ENCODE assay signal across 7 cellular contexts in genomic region chr16:15076161-15076560, GRCh38. TPM values are rescaled to one million over a fixed set of nuclear protein-coding genes. Genes with fewer than 3 reads are reported as not detected.
DNase-seq lines count a peak whose midpoint lies in the region; ATAC-seq, FAIRE-seq and TF ChIP-seq lines count a peak whose summit lies in the region.
"Not testable (repeated sequence)": the region's sequence is repeated elsewhere in the genome, so short reads cannot be mapped to it uniquely, and the experiment has no call there.

No MANE protein-coding gene starts in this region.

- not testable (repeated sequence) for H3K4me3 ChIP-seq in GM12878, left lung

- in situ Hi-C loops in GM12878 (cut with MboI): loop anchor here (25.0 kb wide), 1 partner anchor 439 kb away; the partner anchor contains the start of genes BFAR and PARN

- not testable (repeated sequence) for H3K4me1 ChIP-seq in GM12878 (ENCODE audit: control insufficient read depth, insufficient read depth, low read length); left lung

- not testable (repeated sequence) for H3K79me2 ChIP-seq in GM12878 (ENCODE audit: control insufficient read depth, insufficient read depth, low read length)

- not testable (repeated sequence) for TF ChIP-seq POLR2A in GM12878 (IDR thresholded peaks at IDR 0.05; ENCODE audit: low read depth, low read length)

- H3K36me3 Mint-ChIP-seq in IgD-negative memory B cell: not testable (repeated sequence)
- peaks cover 60% of the 10 kb centered on the region for H3K36me3 Mint-ChIP-seq in activated CD4-positive, alpha-beta T cell treated with anti-CD3 and anti-CD28 coated beads for 36 hours (ENCODE audit: low read depth)
- peaks cover 55% of the 10 kb centered on the region for H3K36me3 Mint-ChIP-seq in activated CD8-positive, alpha-beta memory T cell treated with anti-CD3 and anti-CD28 coated beads, Interleukin-2, amount 10 ng/mL, durations not matched to agents 7 days and 5 days
- peaks cover 83% of the 10 kb centered on the region for H3K36me3 Mint-ChIP-seq in activated T-helper 2 cell treated with anti-CD3 and anti-CD28 coated beads, Interferon-gamma antibody, Interleukin-2, Interleukin-4, amounts not matched to agents 10 μg/mL and 5 μg/mL and 100 μg/mL, durations not matched to agents 14 hours and 24 hours and 36 hours (ENCODE audit: low read depth)
- H3K36me3 Mint-ChIP-seq in stimulated activated naive B cell treated with anti-CD40 and anti-IgM and Interleukin-4, amounts not matched to agents 10 μg/mL and 1 μg/mL and 100 μg/mL, for 72 hours: peaks cover 40 to 50% of the 10 kb centered on the region in 2 donors

- TF ChIP-seq CTCF in GM12878 (IDR thresholded peaks at IDR 0.05 in 2 of 3, conservative IDR thresholded peaks at IDR 0.05 in 1 of 3; ENCODE audit: control insufficient read depth in 2 of 3, extremely low read depth in 1 of 3, insufficient read depth in 1 of 3, low read depth in 3 of 3, low read length in 3 of 3); left lung (IDR thresholded peaks at IDR 0.05): not testable (repeated sequence)

- TF ChIP-seq EP300 in GM12878 (IDR thresholded peaks at IDR 0.05; ENCODE audit: borderline replicate concordance in 1 of 2, control insufficient read depth in 1 of 2, low read depth in 2 of 2, low read length in 2 of 2): not testable (repeated sequence)

- not testable (repeated sequence) for TF ChIP-seq RAD21 in GM12878 (IDR thresholded peaks at IDR 0.05; ENCODE audit: insufficient read depth, low read depth, low read length)

- not testable (repeated sequence) for H3K4me1 Mint-ChIP-seq in IgD-negative memory B cell; activated CD4-positive, alpha-beta T cell treated with anti-CD3 and anti-CD28 coated beads for 36 hours; activated T-helper 2 cell treated with anti-CD3 and anti-CD28 coated beads, Interferon-gamma antibody, Interleukin-2, Interleukin-4, amounts not matched to agents 10 μg/mL and 5 μg/mL and 100 μg/mL, durations not matched to agents 14 hours and 24 hours and 36 hours (ENCODE audit: low read depth); stimulated activated naive B cell treated with anti-CD40 and anti-IgM and Interleukin-4, amounts not matched to agents 10 μg/mL and 1 μg/mL and 100 μg/mL, for 72 hours
- H3K4me1 Mint-ChIP-seq in activated CD8-positive, alpha-beta memory T cell treated with anti-CD3 and anti-CD28 coated beads, Interleukin-2, amount 10 ng/mL, durations not matched to agents 7 days and 5 days: peaks cover 12% of the 10 kb centered on the region

- CTCF ChIA-PET in activated CD4-positive, alpha-beta T cell treated with anti-CD3 and anti-CD28 coated beads for 36 hours (lab: Charles Lee); activated CD8-positive, alpha-beta memory T cell treated with anti-CD3 and anti-CD28 coated beads, Interleukin-2, amount 10 ng/mL, durations not matched to agents 7 days and 5 days (lab: Charles Lee): not testable (repeated sequence)
- CTCF ChIA-PET in GM12878 (lab: Yijun Ruan, JAX): interaction anchor here (0.8 kb wide), 1 partner anchor 19 kb away, joined by 3 read pairs; no protein-coding TSS in a partner anchor

- H3K9me3 ChIP-seq in GM12878 (replicated peaks; ENCODE audit: control insufficient read depth, insufficient read depth, low read length); left lung: not testable (repeated sequence)

- H3K4me2 ChIP-seq in GM12878 (ENCODE audit: control insufficient read depth, insufficient read depth): not testable (repeated sequence)

- intact Hi-C loops in activated CD4-positive, alpha-beta T cell treated with anti-CD3 and anti-CD28 coated beads for 36 hours (cut with DNase I, micrococcal nuclease): loop anchor here in 1 of 2 experiments (10.0 kb wide), 1 partner anchor 61 kb away; no protein-coding TSS in a partner anchor
- intact Hi-C loops in activated T-helper 2 cell treated with anti-CD3 and anti-CD28 coated beads, Interferon-gamma antibody, Interleukin-2, Interleukin-4, amounts not matched to agents 10 μg/mL and 5 μg/mL and 100 μg/mL, durations not matched to agents 14 hours and 24 hours and 36 hours (cut with micrococcal nuclease); GM12878 (cut with micrococcal nuclease; ENCODE audit: unreplicated experiment); left lung (cut with DNase I): not testable (repeated sequence)

- H3K27ac ChIP-seq in GM12878 (ENCODE audit: control insufficient read depth, insufficient read depth); left lung: not testable (repeated sequence)

- not testable (repeated sequence) for H4K20me1 ChIP-seq in GM12878 (ENCODE audit: control insufficient read depth, insufficient read depth)

- not testable (repeated sequence) for H3K27me3 ChIP-seq in GM12878 (replicated peaks in 1 of 2; ENCODE audit: control insufficient read depth in 2 of 2, insufficient read depth in 2 of 2, low read length in 1 of 2); left lung

- DNase-seq in activated CD4-positive, alpha-beta T cell treated with anti-CD3 and anti-CD28 coated beads for 36 hours; activated CD8-positive, alpha-beta memory T cell treated with anti-CD3 and anti-CD28 coated beads, Interleukin-2, amount 10 ng/mL, durations not matched to agents 7 days and 5 days; activated T-helper 2 cell treated with anti-CD3 and anti-CD28 coated beads, Interferon-gamma antibody, Interleukin-2, Interleukin-4, amounts not matched to agents 10 μg/mL and 5 μg/mL and 100 μg/mL, durations not matched to agents 14 hours and 24 hours and 36 hours (ENCODE audit: low spot score); GM12878 (ENCODE audit: low read depth, low spot score); left lung; stimulated activated naive B cell treated with anti-CD40 and anti-IgM and Interleukin-4, amounts not matched to agents 10 μg/mL and 1 μg/mL and 100 μg/mL, for 72 hours: not testable (repeated sequence)

- FAIRE-seq in GM12878 (lab: Jason Lieb, UNC): not testable (repeated sequence)

- SMC1A ChIA-PET in GM12878 (lab: Charles Lee; ENCODE audit: uncharacterized antibody, unreplicated experiment): not testable (repeated sequence)

- not testable (repeated sequence) for H3K27me3 Mint-ChIP-seq in IgD-negative memory B cell; activated CD4-positive, alpha-beta T cell treated with anti-CD3 and anti-CD28 coated beads for 36 hours; activated CD8-positive, alpha-beta memory T cell treated with anti-CD3 and anti-CD28 coated beads, Interleukin-2, amount 10 ng/mL, durations not matched to agents 7 days and 5 days; activated T-helper 2 cell treated with anti-CD3 and anti-CD28 coated beads, Interferon-gamma antibody, Interleukin-2, Interleukin-4, amounts not matched to agents 10 μg/mL and 5 μg/mL and 100 μg/mL, durations not matched to agents 14 hours and 24 hours and 36 hours (ENCODE audit: low read depth); stimulated activated naive B cell treated with anti-CD40 and anti-IgM and Interleukin-4, amounts not matched to agents 10 μg/mL and 1 μg/mL and 100 μg/mL, for 72 hours

- not testable (repeated sequence) for H3K9ac ChIP-seq in GM12878 (ENCODE audit: control insufficient read depth, insufficient read depth, low read length)

- RAD21 ChIA-PET in GM12878 (lab: Charles Lee; ENCODE audit: unreplicated experiment): not testable (repeated sequence)

- 10% methylated on average over 2 of the region's 2 CpGs for WGBS in GM12878 (ENCODE audit: insufficient coverage, insufficient replicate concordance, low lambda C conversion rate, missing lambda C conversion rate)

- not testable (repeated sequence) for H3K4me3 Mint-ChIP-seq in IgD-negative memory B cell; activated CD4-positive, alpha-beta T cell treated with anti-CD3 and anti-CD28 coated beads for 36 hours; activated CD8-positive, alpha-beta memory T cell treated with anti-CD3 and anti-CD28 coated beads, Interleukin-2, amount 10 ng/mL, durations not matched to agents 7 days and 5 days; activated T-helper 2 cell treated with anti-CD3 and anti-CD28 coated beads, Interferon-gamma antibody, Interleukin-2, Interleukin-4, amounts not matched to agents 10 μg/mL and 5 μg/mL and 100 μg/mL, durations not matched to agents 14 hours and 24 hours and 36 hours (ENCODE audit: low read depth); stimulated activated naive B cell treated with anti-CD40 and anti-IgM and Interleukin-4, amounts not matched to agents 10 μg/mL and 1 μg/mL and 100 μg/mL, for 72 hours

- POLR2A ChIA-PET in activated CD4-positive, alpha-beta T cell treated with anti-CD3 and anti-CD28 coated beads for 36 hours (lab: Charles Lee): interaction anchor here (0.6 kb wide), 1 partner anchor 31 kb away, joined by 4 read pairs; no protein-coding TSS in a partner anchor
- POLR2A ChIA-PET in GM12878 (lab: Charles Lee): not testable (repeated sequence)

- H3K27ac Mint-ChIP-seq in IgD-negative memory B cell: peak overlapping the region in 2 of 3 donors; percentile 23 to 59
- peak overlapping the region; percentile 55 for H3K27ac Mint-ChIP-seq in activated CD4-positive, alpha-beta T cell treated with anti-CD3 and anti-CD28 coated beads for 36 hours
- peak overlapping the region; percentile 59 for H3K27ac Mint-ChIP-seq in activated CD8-positive, alpha-beta memory T cell treated with anti-CD3 and anti-CD28 coated beads, Interleukin-2, amount 10 ng/mL, durations not matched to agents 7 days and 5 days
- H3K27ac Mint-ChIP-seq in activated T-helper 2 cell treated with anti-CD3 and anti-CD28 coated beads, Interferon-gamma antibody, Interleukin-2, Interleukin-4, amounts not matched to agents 10 μg/mL and 5 μg/mL and 100 μg/mL, durations not matched to agents 14 hours and 24 hours and 36 hours: peak overlapping the region; percentile 24
- H3K27ac Mint-ChIP-seq in stimulated activated naive B cell treated with anti-CD40 and anti-IgM and Interleukin-4, amounts not matched to agents 10 μg/mL and 1 μg/mL and 100 μg/mL, for 72 hours: peak overlapping the region; percentile 66

- not testable (repeated sequence) for BruUV-seq in GM12878 (replicated peaks; lab: Mats Ljungman, UMichigan)

- not testable (repeated sequence) for H2AFZ ChIP-seq in GM12878 (ENCODE audit: control insufficient read depth, low read depth, low read length)

- H3K36me3 ChIP-seq in GM12878 (ENCODE audit: control insufficient read depth in 2 of 2, insufficient read depth in 2 of 2, low read length in 1 of 2): not testable (repeated sequence)
- peaks cover 0 to 77% of the 10 kb centered on the region in 2 donors for H3K36me3 ChIP-seq in left lung

- peak; percentile 78 for ATAC-seq in activated CD4-positive, alpha-beta T cell treated with anti-CD3 and anti-CD28 coated beads for 36 hours
- peak; percentile 51 for ATAC-seq in activated CD8-positive, alpha-beta memory T cell treated with anti-CD3 and anti-CD28 coated beads, Interleukin-2, amount 10 ng/mL, durations not matched to agents 7 days and 5 days
- ATAC-seq in GM12878 (peak; percentile 28; the same call in 1 of the 3 replicates), left lung (peak; percentile 34)
- not testable (repeated sequence) for ATAC-seq in stimulated activated naive B cell treated with anti-CD40 and anti-IgM and Interleukin-4, amounts not matched to agents 10 μg/mL and 1 μg/mL and 100 μg/mL, for 72 hours (replicated peaks)

- not testable (repeated sequence) for H3K9me3 Mint-ChIP-seq in IgD-negative memory B cell; activated CD4-positive, alpha-beta T cell treated with anti-CD3 and anti-CD28 coated beads for 36 hours (ENCODE audit: low read depth); activated CD8-positive, alpha-beta memory T cell treated with anti-CD3 and anti-CD28 coated beads, Interleukin-2, amount 10 ng/mL, durations not matched to agents 7 days and 5 days (ENCODE audit: low read depth); activated T-helper 2 cell treated with anti-CD3 and anti-CD28 coated beads, Interferon-gamma antibody, Interleukin-2, Interleukin-4, amounts not matched to agents 10 μg/mL and 5 μg/mL and 100 μg/mL, durations not matched to agents 14 hours and 24 hours and 36 hours; stimulated activated naive B cell treated with anti-CD40 and anti-IgM and Interleukin-4, amounts not matched to agents 10 μg/mL and 1 μg/mL and 100 μg/mL, for 72 hours

RNA-seq across cellular contexts. Expression of gene RRN3, which starts 17.9 kb away (rescaled TPM):
- 26.1 TPM for polyA plus RNA-seq in IgD-negative memory B cell
- total RNA-seq in activated CD4-positive, alpha-beta T cell treated with anti-CD3 and anti-CD28 coated beads for 36 hours: 10 to 100 TPM; 27.0 to 36.1 TPM
- 10 to 100 TPM; 25.5 to 39.4 TPM for total RNA-seq in activated CD8-positive, alpha-beta memory T cell treated with anti-CD3 and anti-CD28 coated beads, Interleukin-2, amount 10 ng/mL, durations not matched to agents 7 days and 5 days
- total RNA-seq in activated T-helper 2 cell treated with anti-CD3 and anti-CD28 coated beads, Interferon-gamma antibody, Interleukin-2, Interleukin-4, amounts not matched to agents 10 μg/mL and 5 μg/mL and 100 μg/mL, durations not matched to agents 14 hours and 24 hours and 36 hours: 37.5 and 39.1 TPM in 2 replicates
- total RNA-seq in GM12878 (2013; cell fraction: nucleolus; rRNA removed): 51.7 and 57.2 TPM in 2 replicates
- total RNA-seq in GM12878 (2014; rRNA removed): 31.9 and 39.0 TPM in 2 replicates
- total RNA-seq in GM12878 (2014; rRNA removed; fragmentation: Illumina TruSeq; extraction: Trizol): 36.8 and 37.1 TPM in 2 replicates
- total RNA-seq in GM12878 (2021): 27.5 and 29.4 TPM in 2 replicates
- 20.0 TPM for polyA plus RNA-seq in GM12878 (2011; ENCODE audit: low read depth)
- 55.5 and 78.5 TPM in 2 replicates for polyA plus RNA-seq in GM12878 (2011; rRNA removed)
- polyA plus RNA-seq in GM12878 (2011; cell fraction: cytosol; rRNA removed): 24.6 and 27.4 TPM in 2 replicates
- polyA plus RNA-seq in GM12878 (2011; cell fraction: nucleus; rRNA removed): 22.2 and 27.3 TPM in 2 replicates
- 19.2 and 21.0 TPM in 2 replicates for polyA plus RNA-seq in GM12878 (2012)
- polyA plus RNA-seq in GM12878 (2014; fragmentation: Illumina TruSeq; extraction: Trizol): 34.5 and 39.9 TPM in 2 replicates
- polyA plus RNA-seq in GM12878 (2014; fragmentation: Nextera tagmentation; extraction: Ambion mirVana): 10 to 100 TPM; 21.9 to 24.3 TPM
- polyA plus RNA-seq in GM12878 (2014; rRNA removed): 28.0 and 30.9 TPM in 2 replicates
- 10 to 100 TPM; 39.2 to 41.3 TPM for polyA plus RNA-seq in GM12878 (2016; fragmentation: Nextera tagmentation; extraction: Ambion mirVana)
- 45.0 and 63.0 TPM in 2 replicates for polyA minus RNA-seq in GM12878 (2011; rRNA and poly(A)+ RNA removed)
- polyA minus RNA-seq in GM12878 (2011; cell fraction: cytosol; rRNA and poly(A)+ RNA removed): 13.9 and 20.7 TPM in 2 replicates
- polyA minus RNA-seq in GM12878 (2011; cell fraction: nucleus; rRNA and poly(A)+ RNA removed): 8.1 and 10.9 TPM in 2 replicates
- total RNA-seq in left lung: 10 to 100 TPM; 21.7 to 26.0 TPM

RNA-seq across cellular contexts. Expression of gene NTAN1, which starts 20.3 kb away (rescaled TPM):
- polyA plus RNA-seq in IgD-negative memory B cell (58.0 TPM), GM12878 (2011; rRNA removed) (86.8 and 115 TPM in 2 replicates), GM12878 (2014; fragmentation: Illumina TruSeq; extraction: Trizol) (51.5 and 69.9 TPM in 2 replicates), GM12878 (2014; fragmentation: Nextera tagmentation; extraction: Ambion mirVana) (10 to 100 TPM; 12.7 to 17.7 TPM), GM12878 (2014; rRNA removed) (43.7 and 50.0 TPM in 2 replicates), GM12878 (2016; fragmentation: Nextera tagmentation; extraction: Ambion mirVana) (10 to 100 TPM; 50.6 to 55.8 TPM)
- 10 to 100 TPM; 42.2 to 52.7 TPM for total RNA-seq in activated CD4-positive, alpha-beta T cell treated with anti-CD3 and anti-CD28 coated beads for 36 hours
- 10 to 100 TPM; 44.3 to 44.9 TPM for total RNA-seq in activated CD8-positive, alpha-beta memory T cell treated with anti-CD3 and anti-CD28 coated beads, Interleukin-2, amount 10 ng/mL, durations not matched to agents 7 days and 5 days
- 36.4 and 40.1 TPM in 2 replicates for total RNA-seq in activated T-helper 2 cell treated with anti-CD3 and anti-CD28 coated beads, Interferon-gamma antibody, Interleukin-2, Interleukin-4, amounts not matched to agents 10 μg/mL and 5 μg/mL and 100 μg/mL, durations not matched to agents 14 hours and 24 hours and 36 hours
- 15.5 and 19.0 TPM in 2 replicates for total RNA-seq in GM12878 (2013; cell fraction: nucleolus; rRNA removed)
- total RNA-seq in GM12878 (2014; rRNA removed) (29.8 and 35.4 TPM in 2 replicates), GM12878 (2014; rRNA removed; fragmentation: Illumina TruSeq; extraction: Trizol) (39.2 and 42.5 TPM in 2 replicates), GM12878 (2021) (28.6 and 30.3 TPM in 2 replicates), left lung (10 to 100 TPM; 33.6 to 38.1 TPM)
- polyA plus RNA-seq in GM12878 (2011; ENCODE audit: low read depth): 37.7 TPM
- 56.8 and 58.3 TPM in 2 replicates for polyA plus RNA-seq in GM12878 (2011; cell fraction: cytosol; rRNA removed)
- 32.9 and 46.7 TPM in 2 replicates for polyA plus RNA-seq in GM12878 (2011; cell fraction: nucleus; rRNA removed)
- 32.4 and 43.3 TPM in 2 replicates for polyA plus RNA-seq in GM12878 (2012)
- 57.1 and 65.8 TPM in 2 replicates for polyA minus RNA-seq in GM12878 (2011; rRNA and poly(A)+ RNA removed)
- polyA minus RNA-seq in GM12878 (2011; cell fraction: cytosol; rRNA and poly(A)+ RNA removed): 18.3 and 32.1 TPM in 2 replicates
- polyA minus RNA-seq in GM12878 (2011; cell fraction: nucleus; rRNA and poly(A)+ RNA removed): 10.5 and 22.0 TPM in 2 replicates
